In the genomic region with DNA sequence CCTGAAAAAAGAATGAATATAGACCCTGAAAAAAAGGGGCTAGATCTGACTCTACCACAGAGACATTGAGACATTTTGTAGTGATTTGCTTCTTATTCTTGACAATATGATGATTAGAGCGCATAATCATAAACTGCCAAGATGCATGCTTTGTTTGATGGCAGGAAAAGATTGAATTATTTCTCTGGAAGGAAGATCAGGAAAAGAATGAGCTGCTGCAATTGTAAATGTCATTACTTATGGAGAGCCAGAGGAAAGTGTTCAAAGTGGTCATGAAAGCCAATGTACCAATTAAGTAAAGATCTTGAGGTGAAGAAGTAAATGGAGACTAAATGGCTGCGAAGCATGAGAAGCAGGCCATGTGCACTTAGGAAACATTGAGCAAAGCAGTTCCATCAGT, we compare ENCODE assay signal across 22 cellular contexts.
"Had no signal": no experiment of that assay in that cellular context is flagged by ENCODE, and none has a peak within 500 bp of the region (broad histone marks: within the 10 kb centered on the region; RNA-seq: fewer than 3 reads in every experiment).

No MANE protein-coding gene starts in this region.

- H3K27me3 ChIP-seq: colonic mucosa, esophagus squamous epithelium, gastrocnemius medialis, heart right ventricle, left lung had no signal

- DNase-seq: colonic mucosa; cortex of kidney; effector CD8-positive, alpha-beta T cell; effector memory CD8-positive, alpha-beta T cell; endodermal cell; erythroblast; esophagus squamous epithelium; foreskin fibroblast; foreskin melanocyte; gastrocnemius medialis; glutamatergic neuron; head of caudate nucleus; heart right ventricle; hippocampal formation; left cardiac atrium; left lung; left ventricle myocardium superior; lower lobe of right lung; mesenchymal stem cell; mucosa of descending colon; naive B cell had no signal

- H3K36me3 ChIP-seq: colonic mucosa, esophagus squamous epithelium, gastrocnemius medialis, heart right ventricle, left lung, lower lobe of right lung had no signal

- H3K27ac ChIP-seq: colonic mucosa, epithelial cell of prostate, esophagus squamous epithelium, gastrocnemius medialis, heart right ventricle, left lung, lower lobe of right lung had no signal

- H3K9me3 ChIP-seq: colonic mucosa, esophagus squamous epithelium, gastrocnemius medialis, lower lobe of right lung, mucosa of descending colon had no signal

- H3K4me3 ChIP-seq: colonic mucosa, esophagus squamous epithelium, gastrocnemius medialis, heart right ventricle, left lung, lower lobe of right lung, mucosa of descending colon had no signal
